ENCODE assay signal across 21 cellular contexts in the genomic region with DNA sequence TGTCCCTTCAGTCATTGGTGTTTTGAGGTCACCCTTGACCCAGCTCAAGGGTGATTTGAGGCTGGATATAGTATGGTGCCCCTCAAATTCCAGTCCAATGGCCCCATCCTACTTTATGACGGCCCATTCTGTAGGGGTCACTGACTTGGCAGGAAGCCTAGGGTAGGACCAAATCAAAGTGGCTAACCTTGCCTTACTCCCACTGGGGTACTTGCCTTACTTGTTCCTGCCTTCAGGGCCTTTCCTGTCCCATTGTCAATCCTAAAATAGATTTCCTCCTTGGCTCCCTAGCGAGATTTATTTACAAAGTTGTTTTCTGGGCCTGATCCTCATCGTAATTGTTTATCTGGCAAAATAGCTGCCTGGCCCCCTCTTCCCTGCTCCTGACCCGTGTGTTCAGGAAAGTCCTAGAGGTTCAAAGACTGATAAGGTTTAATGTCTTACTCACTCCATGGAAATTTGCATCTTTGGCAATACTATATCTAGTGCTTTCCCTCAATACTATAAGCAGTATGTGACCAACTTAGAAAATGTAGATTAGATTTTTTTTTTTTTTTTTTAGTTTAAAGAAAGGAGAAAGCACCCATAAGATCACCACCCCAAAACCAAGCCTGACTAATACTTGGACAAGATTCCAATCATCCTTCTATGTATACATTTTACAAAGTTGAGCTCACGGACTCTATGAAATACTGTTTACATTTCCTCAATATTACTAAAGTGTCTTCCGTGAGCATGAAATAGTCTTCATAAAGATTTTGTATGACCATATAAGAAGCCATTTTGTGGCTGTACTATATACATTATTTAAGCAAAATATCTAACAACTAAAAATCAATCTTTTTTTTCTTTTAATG. TPM values are rescaled to one million over a fixed set of nuclear protein-coding genes. Genes with fewer than 3 reads are reported as not detected.
A peak's percentile ranks its signal among the peaks of the same experiment; 100 is the strongest.
DNase-seq lines count a peak whose midpoint lies in the region; ATAC-seq and TF ChIP-seq lines count a peak whose summit lies in the region.
"Had no signal": no experiment of that assay in that cellular context is flagged by ENCODE, and none has a peak within 500 bp of the region (broad histone marks: within the 10 kb centered on the region; RNA-seq: fewer than 3 reads in every experiment).

No MANE protein-coding gene starts in this region.

- TF ChIP-seq CTCF in CD14-positive monocyte (IDR thresholded peaks at IDR 0.05), result no peak

- H3K36me3 Mint-ChIP-seq in CD14-positive monocyte (peaks cover 15 to 16% of the 10 kb centered on the region in 2 donors), memory B cell (peaks cover 14% of the 10 kb centered on the region)
- H3K36me3 Mint-ChIP-seq in CD8-positive, alpha-beta memory T cell, result peaks cover 1 to 50% (median 5%) of the 10 kb centered on the region in 3 donors
- H3K36me3 Mint-ChIP-seq in activated naive CD8-positive, alpha-beta T cell treated with anti-CD3 and anti-CD28 coated beads, Interleukin-2, amount 10 ng/mL, durations not matched to agents 7 days and 5 days, result peaks cover 38% of the 10 kb centered on the region

- CTCF ChIA-PET in CD8-positive, alpha-beta memory T cell (lab: Charles Lee), result no interaction called here

- no peaks in the 10 kb centered on the region for H3K9me3 ChIP-seq in CD8-positive, alpha-beta memory T cell (ENCODE audit: low read length)
- H3K9me3 ChIP-seq: BE2C, HAP-1, MG63, SJSA1, upper lobe of left lung had no signal

- no peak for DNase-seq in CD14-positive monocyte (ENCODE audit: low spot score)
- no peak for DNase-seq in CD8-positive, alpha-beta memory T cell
- no peak for DNase-seq in activated naive CD8-positive, alpha-beta T cell treated with anti-CD3 and anti-CD28 coated beads, Interleukin-2, amount 10 ng/mL, durations not matched to agents 7 days and 5 days
- DNase-seq in memory B cell (ENCODE audit: low spot score in 2 of 2), result no peak
- DNase-seq in ecto neural progenitor cell (ENCODE audit: low spot score), result no peak
- DNase-seq in COLO668 (lab: John Stamatoyannopoulos, UW; ENCODE audit: unreplicated experiment), result no peak
- DNase-seq: activated gamma-delta T cell; BE2C; MG63; NCI-H146; NCI-H69; stimulated activated CD4-positive, alpha-beta T cell treated with anti-CD3 and anti-CD28 coated beads, Interleukin-4, amount 100 ng/mL, for 24 hours; upper lobe of left lung had no signal

- intact Hi-C loops in CD14-positive monocyte (cut with micrococcal nuclease), result no loop called here

- ATAC-seq in activated naive CD8-positive, alpha-beta T cell treated with anti-CD3 and anti-CD28 coated beads, Interleukin-2, amount 10 ng/mL, durations not matched to agents 7 days and 5 days (ENCODE audit: low read depth), result no peak
- ATAC-seq in memory B cell (ENCODE audit: low read depth) (no peak), HG02884 (IDR thresholded peaks at IDR 0.05; ENCODE audit: unreplicated experiment) (no peak)

- H3K4me3 ChIP-seq in CD8-positive, alpha-beta memory T cell (ENCODE audit: low read length), result no peak overlapping the region
- H3K4me3 ChIP-seq: coronary artery, HAP-1, lung, MG63, SJSA1, skin epidermis, upper lobe of left lung had no signal

- H3K4me1 Mint-ChIP-seq in CD14-positive monocyte, result peaks cover 38% of the 10 kb centered on the region
- peaks cover 67 to 80% (median 78%) of the 10 kb centered on the region in 3 donors for H3K4me1 Mint-ChIP-seq in CD8-positive, alpha-beta memory T cell
- peaks cover 36% of the 10 kb centered on the region for H3K4me1 Mint-ChIP-seq in activated naive CD8-positive, alpha-beta T cell treated with anti-CD3 and anti-CD28 coated beads, Interleukin-2, amount 10 ng/mL, durations not matched to agents 7 days and 5 days
- H3K4me1 Mint-ChIP-seq in memory B cell, result peaks cover 28% of the 10 kb centered on the region

- H3K4me1 ChIP-seq in CD8-positive, alpha-beta memory T cell (ENCODE audit: insufficient read depth, low read length), result peaks cover 57% of the 10 kb centered on the region
- H3K4me1 ChIP-seq: BE2C had no signal

- POLR2A ChIA-PET in CD8-positive, alpha-beta memory T cell (lab: Charles Lee), result no interaction called here
- POLR2A ChIA-PET in activated naive CD8-positive, alpha-beta T cell treated with anti-CD3 and anti-CD28 coated beads, Interleukin-2, amount 10 ng/mL, durations not matched to agents 7 days and 5 days (lab: Charles Lee), result no interaction called here

- H3K27ac Mint-ChIP-seq in CD14-positive monocyte (peak overlapping the region in 5 of 7 donors; percentile 19 to 74 (median 58)), memory B cell (peak overlapping the region; percentile 78)
- peak overlapping the region in 7 of 8 donors; percentile 35 to 85 (median 82) for H3K27ac Mint-ChIP-seq in CD8-positive, alpha-beta memory T cell
- peak overlapping the region; percentile 42 for H3K27ac Mint-ChIP-seq in activated naive CD8-positive, alpha-beta T cell treated with anti-CD3 and anti-CD28 coated beads, Interleukin-2, amount 10 ng/mL, durations not matched to agents 7 days and 5 days

- H3K36me3 ChIP-seq in CD8-positive, alpha-beta memory T cell (ENCODE audit: insufficient read depth, low read length), result peaks cover 8% of the 10 kb centered on the region
- H3K36me3 ChIP-seq: BE2C had no signal

- H3K9me3 Mint-ChIP-seq in CD14-positive monocyte (peaks cover 0 to 3% (median 0%) of the 10 kb centered on the region in 7 donors), memory B cell (no peaks in the 10 kb centered on the region)
- H3K9me3 Mint-ChIP-seq in CD8-positive, alpha-beta memory T cell, result no peaks in the 10 kb centered on the region
- H3K9me3 Mint-ChIP-seq in activated naive CD8-positive, alpha-beta T cell treated with anti-CD3 and anti-CD28 coated beads, Interleukin-2, amount 10 ng/mL, durations not matched to agents 7 days and 5 days, result no peaks in the 10 kb centered on the region
- H3K9me3 Mint-ChIP-seq: IgD-negative memory B cell had no signal

- no peak overlapping the region for H3K27ac ChIP-seq in CD8-positive, alpha-beta memory T cell (ENCODE audit: low read depth, low read length)
- H3K27ac ChIP-seq: HL-60, SJSA1, skin epidermis had no signal

- H3K27me3 Mint-ChIP-seq in CD14-positive monocyte (ENCODE audit: low read depth in 3 of 3) (peaks cover 0 to 47% (median 0%) of the 10 kb centered on the region in 3 donors), memory B cell (no peaks in the 10 kb centered on the region)
- peaks cover 0 to 7% of the 10 kb centered on the region in 2 donors for H3K27me3 Mint-ChIP-seq in CD8-positive, alpha-beta memory T cell
- H3K27me3 Mint-ChIP-seq in activated naive CD8-positive, alpha-beta T cell treated with anti-CD3 and anti-CD28 coated beads, Interleukin-2, amount 10 ng/mL, durations not matched to agents 7 days and 5 days, result no peaks in the 10 kb centered on the region
- H3K27me3 Mint-ChIP-seq: IgD-negative memory B cell had no signal

- H3K27me3 ChIP-seq in CD8-positive, alpha-beta memory T cell (ENCODE audit: insufficient read depth, low read length, poor library complexity, severe bottlenecking), result no peaks in the 10 kb centered on the region
- H3K27me3 ChIP-seq: BE2C, MG63, SJSA1, upper lobe of left lung had no signal

- H3K4me3 Mint-ChIP-seq in CD14-positive monocyte (no peak overlapping the region), memory B cell (no peak overlapping the region)
- peak overlapping the region in 2 of 7 donors; percentile 10 to 26 for H3K4me3 Mint-ChIP-seq in CD8-positive, alpha-beta memory T cell
- no peak overlapping the region for H3K4me3 Mint-ChIP-seq in activated naive CD8-positive, alpha-beta T cell treated with anti-CD3 and anti-CD28 coated beads, Interleukin-2, amount 10 ng/mL, durations not matched to agents 7 days and 5 days

RNA-seq across cellular contexts. Expression of gene MSN, which starts 44.8 kb away (rescaled TPM):
- 100 to 1,000 TPM; 691 to 888 TPM for polyA plus RNA-seq in CD14-positive monocyte
- 100 to 1,000 TPM; 403 to 410 TPM for total RNA-seq in CD8-positive, alpha-beta memory T cell
- 760 TPM for polyA plus RNA-seq in CD8-positive, alpha-beta memory T cell
- total RNA-seq in activated naive CD8-positive, alpha-beta T cell treated with anti-CD3 and anti-CD28 coated beads, Interleukin-2, amount 10 ng/mL, durations not matched to agents 7 days and 5 days, result 100 to 1,000 TPM; 483 to 487 TPM
